ENCODE assay signal across 11 cellular contexts in genomic region chr7:49791089-49791741, GRCh38. TPM values are rescaled to one million over a fixed set of nuclear protein-coding genes. Genes with fewer than 3 reads are reported as not detected.
DNase-seq lines count a peak whose midpoint lies in the region; ATAC-seq and TF ChIP-seq lines count a peak whose summit lies in the region.
"Had no signal": no experiment of that assay in that cellular context is flagged by ENCODE, and none has a peak within 500 bp of the region (broad histone marks: within the 10 kb centered on the region; RNA-seq: fewer than 3 reads in every experiment).

No MANE protein-coding gene starts in this region.

- H3K9me3 Mint-ChIP-seq in chondrocyte (ENCODE audit: low read depth) (peaks cover 4% of the 10 kb centered on the region), progenitor cell of endocrine pancreas (ENCODE audit: low read depth) (peaks cover 4% of the 10 kb centered on the region)
- H3K9me3 Mint-ChIP-seq: T-helper 1 cell treated with Interleukin-12 subunit alpha and Interleukin-12 subunit beta and Interleukin-4 antibody, amounts not matched to agents 30 μg/mL and 1 μg/mL, for 36 hours had no signal

- no peak overlapping the region for H3K4me3 Mint-ChIP-seq in chondrocyte (ENCODE audit: unreplicated experiment)
- no peak overlapping the region for H3K4me3 Mint-ChIP-seq in progenitor cell of endocrine pancreas (ENCODE audit: low read depth)
- H3K4me3 Mint-ChIP-seq: stimulated activated naive CD8-positive, alpha-beta T cell treated with anti-CD3 and anti-CD28 coated beads, Interleukin-15, Interleukin-2, amounts not matched to agents 100 ng/mL and 50 ng/mL, for 24 hours; T-helper 1 cell treated with Interleukin-12 subunit alpha and Interleukin-12 subunit beta and Interleukin-4 antibody, amounts not matched to agents 30 μg/mL and 1 μg/mL, for 36 hours had no signal

- H3K27me3 Mint-ChIP-seq in chondrocyte (ENCODE audit: low read depth): peaks cover 25% of the 10 kb centered on the region
- H3K27me3 Mint-ChIP-seq in progenitor cell of endocrine pancreas: peaks cover 47% of the 10 kb centered on the region

- no peak for DNase-seq in chondrocyte (ENCODE audit: low spot score)
- no peak for DNase-seq in progenitor cell of endocrine pancreas (ENCODE audit: low spot score, unreplicated experiment)
- DNase-seq in GOT3 (lab: John Stamatoyannopoulos, UW): no peak
- DNase-seq in NCI-H1436 (lab: John Stamatoyannopoulos, UW): no peak
- DNase-seq in foreskin fibroblast: no peak
- DNase-seq: gastrocnemius medialis had no signal

- H3K27ac Mint-ChIP-seq in chondrocyte (ENCODE audit: unreplicated experiment): no peak overlapping the region
- H3K27ac Mint-ChIP-seq in progenitor cell of endocrine pancreas: no peak overlapping the region
- H3K27ac Mint-ChIP-seq: stimulated activated naive CD8-positive, alpha-beta T cell treated with anti-CD3 and anti-CD28 coated beads, Interleukin-15, Interleukin-2, amounts not matched to agents 100 ng/mL and 50 ng/mL, for 24 hours; T-helper 1 cell treated with Interleukin-12 subunit alpha and Interleukin-12 subunit beta and Interleukin-4 antibody, amounts not matched to agents 30 μg/mL and 1 μg/mL, for 36 hours had no signal

- H3K36me3 Mint-ChIP-seq in chondrocyte (ENCODE audit: low read depth) (no peaks in the 10 kb centered on the region), progenitor cell of endocrine pancreas (ENCODE audit: insufficient read depth) (no peaks in the 10 kb centered on the region)

- no peak overlapping the region for H3K4me3 ChIP-seq in foreskin fibroblast (ENCODE audit: low read depth in 1 of 2, low read length in 2 of 2)
- H3K4me3 ChIP-seq: gastrocnemius medialis had no signal

- H3K4me1 Mint-ChIP-seq in chondrocyte (ENCODE audit: low read depth) (no peaks in the 10 kb centered on the region), progenitor cell of endocrine pancreas (ENCODE audit: low read depth) (peaks cover 2% of the 10 kb centered on the region)

- TF ChIP-seq CTCF in LNCAP (IDR thresholded peaks at IDR 0.05) (peak; percentile 76), chondrocyte (IDR thresholded peaks at IDR 0.05) (peak; percentile 60), progenitor cell of endocrine pancreas (IDR thresholded peaks at IDR 0.05; ENCODE audit: unreplicated experiment) (peak; percentile 65), foreskin fibroblast (IDR thresholded peaks at IDR 0.05; ENCODE audit: low read depth, low read length) (no peak)

- ATAC-seq in GM18502 (IDR thresholded peaks at IDR 0.05; ENCODE audit: poor library complexity, unreplicated experiment) (peak; percentile 89), GM21723 (IDR thresholded peaks at IDR 0.05; ENCODE audit: unreplicated experiment) (peak; percentile 85)

RNA-seq across cellular contexts. Expression of gene VWC2, which starts 17.8 kb away (rescaled TPM):
- total RNA-seq in chondrocyte (not detected in 3 replicates), progenitor cell of endocrine pancreas (0.02 TPM in 2 replicates)
- total RNA-seq: gastrocnemius medialis had no signal
